In the genomic region with DNA sequence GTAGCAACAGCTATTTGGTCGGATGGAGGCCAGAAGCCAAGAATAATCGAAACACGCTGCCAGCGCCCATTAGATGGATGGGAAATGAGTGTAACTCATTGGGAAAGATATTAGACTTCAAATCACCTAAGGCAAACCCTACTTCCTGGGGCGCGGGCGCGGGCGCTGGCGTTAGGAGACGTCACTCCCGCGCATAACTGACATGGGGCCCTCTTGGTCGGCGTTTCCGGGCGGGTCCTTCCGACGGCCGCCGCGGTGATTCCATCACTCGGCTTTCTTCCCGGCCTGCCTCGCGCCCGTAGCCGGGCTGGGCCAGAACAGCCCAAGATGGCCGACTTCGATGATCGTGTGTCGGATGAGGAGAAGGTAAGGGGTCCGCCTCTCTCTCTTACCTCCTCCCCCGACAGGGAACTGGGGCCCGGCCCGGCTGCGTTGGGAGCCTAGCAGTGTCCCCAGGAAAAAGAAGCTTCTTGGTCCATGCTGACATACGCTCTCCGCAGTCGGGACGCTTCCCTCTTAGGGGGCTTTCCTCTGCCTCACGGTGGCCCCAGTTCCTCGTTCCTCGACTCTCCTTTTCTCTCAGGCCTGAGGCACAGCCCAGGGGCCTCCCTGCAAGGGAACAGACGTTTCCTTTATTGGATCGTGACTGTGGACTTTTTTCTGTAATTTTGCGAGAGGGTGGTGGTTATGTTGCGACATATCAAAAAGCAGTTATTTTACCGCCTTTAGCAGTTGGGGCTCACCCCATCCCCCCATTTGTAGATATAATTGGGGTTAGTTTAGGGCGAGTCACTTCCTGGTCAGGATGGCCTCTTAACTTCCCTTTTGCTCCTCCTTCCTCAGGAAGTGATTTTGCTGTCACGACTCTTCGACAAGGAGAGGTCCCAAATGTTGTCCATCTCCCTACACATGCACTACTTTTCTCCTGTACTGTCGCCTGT, we compare ENCODE assay signal across 8 cellular contexts. TPM values are rescaled to one million over a fixed set of nuclear protein-coding genes. Genes with fewer than 3 reads are reported as not detected.
DNase-seq lines count a peak whose midpoint lies in the region; ATAC-seq, FAIRE-seq and TF ChIP-seq lines count a peak whose summit lies in the region.

Gene CAPZA1 (plus strand): TSS at position 315 of the 941 bp plus-strand sequence. CDS start 13 bp downstream, at position 328.

- peaks cover 0 to 41% of the 10 kb centered on the region in 2 donors for H3K4me1 ChIP-seq in right atrium auricular region

- no peaks in the 10 kb centered on the region for H3K27me3 ChIP-seq in right atrium auricular region

- peak within 1 kb of the TSS; percentile 89 to 95 for H3K4me3 ChIP-seq in right atrium auricular region

- H3K27ac ChIP-seq in angular gyrus (ENCODE audit: low read depth, low read length), result peak within 1 kb of the TSS; percentile 97
- peak within 1 kb of the TSS; percentile 99 for H3K27ac ChIP-seq in right atrium auricular region

- DNase-seq in NCI-H187 treated with DMSO at 0.1 percent for 48 hours (lab: John Stamatoyannopoulos, UW) (peak; percentile 38), T-helper 2 cell (peak; percentile 83 to 98 (median 89)), right atrium auricular region (ENCODE audit: low spot score) (peak; percentile 94), pulmonary artery endothelial cell (ENCODE audit: low read depth, low spot score) (peak; percentile 75), urothelium cell line (ENCODE audit: low spot score) (peak; percentile 97)

- no peak for TF ChIP-seq CTCF in right atrium auricular region (IDR thresholded peaks at IDR 0.05)

- no peaks in the 10 kb centered on the region for H3K9me3 ChIP-seq in right atrium auricular region

- peaks cover 11% of the 10 kb centered on the region for H3K36me3 ChIP-seq in right atrium auricular region

- peak; percentile 76 for FAIRE-seq in urothelium cell line (lab: Jason Lieb, UNC)

- peak; percentile 87 for ATAC-seq in GM18502 (IDR thresholded peaks at IDR 0.05; ENCODE audit: poor library complexity, unreplicated experiment)
- ATAC-seq in HG02943 (IDR thresholded peaks at IDR 0.05; ENCODE audit: low read depth, unreplicated experiment), result peak; percentile 75

RNA-seq across cellular contexts. Expression of gene CAPZA1, which starts in this region (rescaled TPM):
- total RNA-seq in right atrium auricular region, result 10 to 100 TPM; 29.0 to 46.0 TPM
- 263 and 306 TPM in 2 replicates for total RNA-seq in pulmonary artery endothelial cell

Comparison
In these comparisons a context has a peak if more than half of its experiments do, and no peak if none do; other contexts are left out.
1. Peak in every context shown above with its lines: DNase-seq, ATAC-seq, H3K4me3 ChIP-seq and H3K27ac ChIP-seq.
2. DNase-seq: peak in every context shown above with its lines; median percentile 97 in urothelium cell line; 94 in right atrium auricular region; 89 in T-helper 2 cell; 75 in pulmonary artery endothelial cell; 38 in NCI-H187 treated with DMSO at 0.1 percent for 48 hours.